Comparison of ENCODE assay signal across 17 cellular contexts in the genomic region with DNA sequence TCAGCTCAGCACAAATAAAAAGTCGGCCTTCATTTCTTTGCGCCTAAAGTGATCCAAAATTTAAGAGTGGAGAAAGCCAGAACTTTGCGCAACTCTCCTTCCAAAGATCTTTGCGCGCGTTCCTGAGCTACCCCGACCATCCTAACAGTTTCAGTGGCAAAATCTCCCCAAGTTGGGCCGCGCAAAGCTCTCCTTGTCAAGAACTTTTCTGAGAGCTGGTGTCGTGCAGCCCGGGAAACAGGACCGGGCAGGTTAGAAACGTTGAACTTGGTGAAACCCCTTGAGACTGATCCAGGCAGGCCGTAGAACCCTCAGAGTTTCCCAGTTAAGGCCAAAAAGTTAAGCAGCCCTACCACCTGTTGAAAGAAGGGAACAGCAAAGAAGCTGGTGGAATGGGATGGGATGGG. TPM values are rescaled to one million over a fixed set of nuclear protein-coding genes. Genes with fewer than 3 reads are reported as not detected.
DNase-seq lines count a peak whose midpoint lies in the region; ATAC-seq, FAIRE-seq and TF ChIP-seq lines count a peak whose summit lies in the region.
"Had no signal": no experiment of that assay in that cellular context is flagged by ENCODE, and none has a peak within 500 bp of the region (broad histone marks: within the 10 kb centered on the region; RNA-seq: fewer than 3 reads in every experiment).

No MANE protein-coding gene starts in this region.

- H3K9me2 ChIP-seq in neural cell (ENCODE audit: insufficient read depth, low read length) (no peaks in the 10 kb centered on the region), SK-N-SH (no peaks in the 10 kb centered on the region)

- no peak for TF ChIP-seq CTCF in WERI-Rb-1 (IDR thresholded peaks at IDR 0.05; ENCODE audit: low read depth, low read length)
- no peak for TF ChIP-seq CTCF in heart right ventricle (IDR thresholded peaks at IDR 0.05)
- TF ChIP-seq CTCF in neural cell (IDR thresholded peaks at IDR 0.05; ENCODE audit: poor library complexity, severe bottlenecking), result no peak
- TF ChIP-seq CTCF in pancreas (IDR thresholded peaks at IDR 0.05), result no peak
- TF ChIP-seq CTCF in SK-N-SH (IDR thresholded peaks at IDR 0.05), result no peak

- H3K36me3 ChIP-seq in WERI-Rb-1, result no peaks in the 10 kb centered on the region
- no peaks in the 10 kb centered on the region for H3K36me3 ChIP-seq in heart right ventricle
- no peaks in the 10 kb centered on the region for H3K36me3 ChIP-seq in neural cell (ENCODE audit: insufficient read depth, low read length)
- no peaks in the 10 kb centered on the region for H3K36me3 ChIP-seq in pancreas
- no peaks in the 10 kb centered on the region for H3K36me3 ChIP-seq in SK-N-SH (replicated peaks in 1 of 2; ENCODE audit: control insufficient read depth in 1 of 2, insufficient read depth in 2 of 2, low read length in 1 of 2)
- H3K36me3 ChIP-seq: upper lobe of left lung had no signal

- WGBS in heart right ventricle, 2 donors, result 11 to 16% methylated on average over 14 of the region's 14 CpGs
- WGBS in pancreas, 2 donors, result 7 to 9% methylated on average over 14 of the region's 14 CpGs
- 34% methylated on average over 14 of the region's 14 CpGs for WGBS in SK-N-SH (ENCODE audit: low lambda C conversion rate)

- H3K9ac ChIP-seq in neural cell (ENCODE audit: low read length) (no peak overlapping the region), SK-N-SH (no peak overlapping the region)

- intact Hi-C loops in heart right ventricle (cut with DNase I) (no loop called here), pancreas (cut with DNase I) (no loop called here)

- H2AFZ ChIP-seq in neural cell (ENCODE audit: low read depth, low read length) (no peak overlapping the region), SK-N-SH (ENCODE audit: low read depth) (no peak overlapping the region)

- TF ChIP-seq RAD21 in neural cell (conservative IDR thresholded peaks at IDR 0.05), result no peak
- no peak for TF ChIP-seq RAD21 in SK-N-SH (IDR thresholded peaks at IDR 0.05; ENCODE audit: low read length)

- no peaks in the 10 kb centered on the region for H4K20me1 ChIP-seq in neural cell (ENCODE audit: insufficient read depth)
- no peaks in the 10 kb centered on the region for H4K20me1 ChIP-seq in SK-N-SH (ENCODE audit: insufficient read depth)

- H3F3A ChIP-seq in neural cell (ENCODE audit: insufficient read depth, low read length, poor library complexity, severe bottlenecking) (no peaks in the 10 kb centered on the region), SK-N-SH (replicated peaks; ENCODE audit: insufficient read depth) (no peaks in the 10 kb centered on the region)

- H3K4me1 ChIP-seq in heart right ventricle (peaks cover 0 to 11% (median 4%) of the 10 kb centered on the region in 9 donors), pancreas (no peaks in the 10 kb centered on the region), SK-N-SH (ENCODE audit: control insufficient read depth in 1 of 2, insufficient read depth in 2 of 2, low read depth in 1 of 2, low read length in 1 of 2) (peaks cover 0 to 4% of the 10 kb centered on the region in 2 experiments; a peak in 1 of 4 replicates)
- H3K4me1 ChIP-seq: Caco-2 had no signal

- no peak for FAIRE-seq in pancreas (lab: Jason Lieb, UNC)
- FAIRE-seq: frontal cortex had no signal

- no peak overlapping the region for H3K27ac ChIP-seq in WERI-Rb-1
- no peak overlapping the region for H3K27ac ChIP-seq in heart right ventricle
- H3K27ac ChIP-seq in neural cell (ENCODE audit: low read length), result no peak overlapping the region
- no peak overlapping the region for H3K27ac ChIP-seq in pancreas
- H3K27ac ChIP-seq in SK-N-SH (ENCODE audit: low read depth in 2 of 2, low read length in 1 of 2), result no peak overlapping the region
- H3K27ac ChIP-seq: upper lobe of left lung had no signal

- H3K79me2 ChIP-seq in neural cell (replicated peaks; ENCODE audit: insufficient read depth, low read length) (no peaks in the 10 kb centered on the region), SK-N-SH (ENCODE audit: insufficient read depth) (no peaks in the 10 kb centered on the region)

- no peaks in the 10 kb centered on the region for H3K9me3 ChIP-seq in WERI-Rb-1 (ENCODE audit: severe bottlenecking)
- no peaks in the 10 kb centered on the region for H3K9me3 ChIP-seq in heart right ventricle
- no peaks in the 10 kb centered on the region for H3K9me3 ChIP-seq in neural cell (ENCODE audit: low read length)
- no peaks in the 10 kb centered on the region for H3K9me3 ChIP-seq in pancreas
- H3K9me3 ChIP-seq in SK-N-SH, result no peaks in the 10 kb centered on the region
- H3K9me3 ChIP-seq: Caco-2, upper lobe of left lung had no signal

- H3K4me3 ChIP-seq in WERI-Rb-1 (ENCODE audit: low read depth, low read length) (peak overlapping the region; percentile 68; the same call in 1 of the 2 replicates), heart right ventricle (peak overlapping the region in 8 of 10 donors; percentile 10 to 53 (median 48)), neural cell (ENCODE audit: low read length) (peak overlapping the region; percentile 70), pancreas (no peak overlapping the region), SK-N-SH (ENCODE audit: low read depth in 2 of 2, low read length in 1 of 2) (no peak overlapping the region)
- H3K4me3 ChIP-seq: lung had no signal

- CTCF ChIA-PET in SK-N-SH (lab: Yijun Ruan, JAX), result interaction anchor here (1.5 to 1.6 kb wide), 2 partner anchors 77 to 102 kb away, joined by 3 to 4 read pairs; no protein-coding TSS in a partner anchor

- H3K27me3 ChIP-seq in WERI-Rb-1 (ENCODE audit: insufficient read depth, low read depth, severe bottlenecking), result peaks cover 31% of the 10 kb centered on the region
- H3K27me3 ChIP-seq in heart right ventricle, result peaks cover 0 to 64% (median 58%) of the 10 kb centered on the region in 7 donors
- peaks cover 44% of the 10 kb centered on the region for H3K27me3 ChIP-seq in neural cell (ENCODE audit: insufficient read depth, low read depth, low read length)
- H3K27me3 ChIP-seq in pancreas, result peaks cover 0 to 9% (median 1%) of the 10 kb centered on the region in 4 donors
- H3K27me3 ChIP-seq in SK-N-SH (ENCODE audit: insufficient read depth), result peaks cover 21% of the 10 kb centered on the region

- DNase-seq in Daoy (ENCODE audit: low read depth) (peak; percentile 5), WERI-Rb-1 (no peak), heart right ventricle (no peak), pancreas (no peak), hippocampal formation (lab: John Stamatoyannopoulos, UW) (no peak), SK-N-SH (no peak)
- DNase-seq: activated CD4-positive, CD25-positive, alpha-beta regulatory T cell treated with anti-CD3 and anti-CD28 coated beads, Interleukin-2, amount 50 U/mL, for 72 hours; activated CD8-positive, alpha-beta memory T cell treated with anti-CD3 and anti-CD28 coated beads, Interleukin-2, amount 50 U/mL, for 48 hours; Caco-2; NCI-H226 had no signal

- TF ChIP-seq EP300 in neural cell (conservative IDR thresholded peaks at IDR 0.05; ENCODE audit: poor library complexity, severe bottlenecking) (no peak), SK-N-SH (IDR thresholded peaks at IDR 0.05; ENCODE audit: borderline replicate concordance in 1 of 2, low read depth in 1 of 2, low read length in 1 of 2) (no peak)

- peak in 1 of 8 donors; percentile 42 for ATAC-seq in heart right ventricle
- no peak for ATAC-seq in pancreas
- no peak for ATAC-seq in HG03039 (IDR thresholded peaks at IDR 0.05; ENCODE audit: unreplicated experiment)

- POLR2A ChIA-PET in SK-N-SH (lab: Yijun Ruan, JAX), result no interaction called here

- no peak overlapping the region for H3K4me2 ChIP-seq in neural cell (ENCODE audit: low read length)
- H3K4me2 ChIP-seq in SK-N-SH, result no peak overlapping the region

TF ChIP-seq in neural cell, 6 proteins besides CTCF, POLR2A, EP300 and RAD21 (continues in another document):
- TF ChIP-seq SMC3 (conservative IDR thresholded peaks at IDR 0.05; ENCODE audit: poor library complexity), result no peak
- no peak for TF ChIP-seq POLR2AphosphoS5 (IDR thresholded peaks at IDR 0.05)
- no peak for TF ChIP-seq MXI1 (conservative IDR thresholded peaks at IDR 0.05; ENCODE audit: poor library complexity, severe bottlenecking)

TF ChIP-seq in SK-N-SH, 30 proteins besides CTCF, POLR2A, EP300 and RAD21 (continues in another document):
- TF ChIP-seq, protein P1, sequence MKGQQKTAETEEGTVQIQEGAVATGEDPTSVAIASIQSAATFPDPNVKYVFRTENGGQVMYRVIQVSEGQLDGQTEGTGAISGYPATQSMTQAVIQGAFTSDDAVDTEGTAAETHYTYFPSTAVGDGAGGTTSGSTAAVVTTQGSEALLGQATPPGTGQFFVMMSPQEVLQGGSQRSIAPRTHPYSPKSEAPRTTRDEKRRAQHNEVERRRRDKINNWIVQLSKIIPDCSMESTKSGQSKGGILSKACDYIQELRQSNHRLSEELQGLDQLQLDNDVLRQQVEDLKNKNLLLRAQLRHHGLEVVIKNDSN (IDR thresholded peaks at IDR 0.05; ENCODE audit: borderline replicate concordance, low read depth), result no peak
- TF ChIP-seq EZH2phosphoT487 (IDR thresholded peaks at IDR 0.05; ENCODE audit: borderline replicate concordance, low read depth) (no peak), CHD2 (IDR thresholded peaks at IDR 0.05; ENCODE audit: low read length, partially characterized antibody) (no peak)
- TF ChIP-seq, protein P2, sequence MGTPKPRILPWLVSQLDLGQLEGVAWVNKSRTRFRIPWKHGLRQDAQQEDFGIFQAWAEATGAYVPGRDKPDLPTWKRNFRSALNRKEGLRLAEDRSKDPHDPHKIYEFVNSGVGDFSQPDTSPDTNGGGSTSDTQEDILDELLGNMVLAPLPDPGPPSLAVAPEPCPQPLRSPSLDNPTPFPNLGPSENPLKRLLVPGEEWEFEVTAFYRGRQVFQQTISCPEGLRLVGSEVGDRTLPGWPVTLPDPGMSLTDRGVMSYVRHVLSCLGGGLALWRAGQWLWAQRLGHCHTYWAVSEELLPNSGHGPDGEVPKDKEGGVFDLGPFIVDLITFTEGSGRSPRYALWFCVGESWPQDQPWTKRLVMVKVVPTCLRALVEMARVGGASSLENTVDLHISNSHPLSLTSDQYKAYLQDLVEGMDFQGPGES (IDR thresholded peaks at IDR 0.05; ENCODE audit: low read depth, low read length), result no peak

RNA-seq across cellular contexts. Expression of gene DBX2, which starts 1.0 kb away (rescaled TPM):
- total RNA-seq in Daoy (2014; rRNA removed; shearing (Covaris generic)), result not detected in 2 replicates
- total RNA-seq in heart right ventricle (under 1 TPM in 5 of 10 donors, not detected in 5; 0.07 to 0.15 (median 0.12) TPM), pancreas (under 1 TPM in 3 of 6 donors, not detected in 3; 0.09 to 0.18 (median 0.09) TPM)
- polyA plus RNA-seq in heart right ventricle (under 1 TPM in 1 of 2 donors, not detected in 1; 0.07 TPM), neural cell (0.07 and 0.22 TPM in 2 replicates), pancreas (under 1 TPM in 1 of 2 donors, not detected in 1; 0.04 TPM), SK-N-SH (2012; rRNA removed) (not detected in 2 replicates)
- 0.24 TPM in 1 of 2 replicates, not detected in the other for polyA minus RNA-seq in neural cell
- polyA plus RNA-seq in SK-N-SH (2012; cell fraction: cytosol; rRNA removed), result not detected in 2 replicates
- not detected in 2 replicates for polyA plus RNA-seq in SK-N-SH (2012; cell fraction: nucleus; rRNA removed)
- total RNA-seq: Caco-2, dermis microvascular lymphatic vessel endothelial cell, HT1080, lung, upper lobe of left lung had no signal

Comparison
In these comparisons a context has a peak if more than half of its experiments do, and no peak if none do; other contexts are left out.
1. H3K4me3 ChIP-seq: peak in WERI-Rb-1 (single experiment), heart right ventricle (8 of 10) and neural cell (single experiment); none in pancreas (0 of 4) and SK-N-SH (0 of 2).